26 cellular contexts compared by ENCODE assay signal in genomic region chr15:77311618-77312398, GRCh38.
DNase-seq lines count a peak whose midpoint lies in the region; ATAC-seq, FAIRE-seq and TF ChIP-seq lines count a peak whose summit lies in the region.
"Had no signal": no experiment of that assay in that cellular context is flagged by ENCODE, and none has a peak within 500 bp of the region (broad histone marks: within the 10 kb centered on the region; RNA-seq: fewer than 3 reads in every experiment).

No MANE protein-coding gene starts in this region.

- H3K4me3 Mint-ChIP-seq in Caco-2 (ENCODE audit: unreplicated experiment) = peak overlapping the region; percentile 7
- H3K4me3 Mint-ChIP-seq: neural crest cell; T-helper 1 cell treated with Interleukin-12 subunit alpha and Interleukin-12 subunit beta and Interleukin-4 antibody, amounts not matched to agents 30 μg/mL and 1 μg/mL, for 36 hours had no signal

- H3K27ac ChIP-seq in HEK293 (ENCODE audit: extremely low read depth, low read depth, low read length) (no peak overlapping the region), RWPE2 (ENCODE audit: poor library complexity, severe bottlenecking) (no peak overlapping the region), keratinocyte (ENCODE audit: control insufficient read depth, insufficient read depth, low read length) (no peak overlapping the region), tibial artery (no peak overlapping the region)
- H3K27ac ChIP-seq: body of pancreas, esophagus muscularis mucosa, lower lobe of right lung, testis had no signal

- TF ChIP-seq POLR2A in GM18505 (IDR thresholded peaks at IDR 0.05; ENCODE audit: borderline replicate concordance, extremely low read depth, insufficient read depth, insufficient read length) = no peak

- peak; percentile 75 for ATAC-seq in RWPE2 (ENCODE audit: low read depth)
- no peak for ATAC-seq in GM18505 (IDR thresholded peaks at IDR 0.05; ENCODE audit: unreplicated experiment)
- ATAC-seq: body of pancreas, lower lobe of right lung, sciatic nerve had no signal

- TF ChIP-seq CTCF in Caco-2 (IDR thresholded peaks at IDR 0.05; ENCODE audit: insufficient read depth in 1 of 2, low read depth in 1 of 2, low read length in 1 of 2, severe bottlenecking in 1 of 2, unreplicated experiment in 1 of 2) = no peak
- 0 out of 2 replicates have a peak, but pooled peaks have one; percentile 18 for TF ChIP-seq CTCF in HEK293 (tag by site-specific recombination; IDR thresholded peaks at IDR 0.05)
- no peak for TF ChIP-seq CTCF in RWPE2 (IDR thresholded peaks at IDR 0.05; ENCODE audit: poor library complexity, severe bottlenecking)
- TF ChIP-seq CTCF in keratinocyte (optimal IDR thresholded peaks at IDR 0.05 in 1 of 3, IDR thresholded peaks at IDR 0.05 in 1 of 3, conservative IDR thresholded peaks at IDR 0.05 in 1 of 3; ENCODE audit: extremely low read depth in 1 of 3, insufficient read depth in 2 of 3, low read length in 3 of 3) = no peak
- no peak for TF ChIP-seq CTCF in tibial artery (IDR thresholded peaks at IDR 0.05)

- H3K9ac ChIP-seq in keratinocyte (ENCODE audit: control insufficient read depth, extremely low read depth, insufficient read depth, low read length) = no peak overlapping the region

- no peaks in the 10 kb centered on the region for H3K27me3 Mint-ChIP-seq in Caco-2 (ENCODE audit: insufficient read depth, unreplicated experiment)

- H3K27ac Mint-ChIP-seq in Caco-2 (ENCODE audit: unreplicated experiment) = peak overlapping the region; percentile 11
- H3K27ac Mint-ChIP-seq: T-helper 1 cell treated with Interleukin-12 subunit alpha and Interleukin-12 subunit beta and Interleukin-4 antibody, amounts not matched to agents 30 μg/mL and 1 μg/mL, for 36 hours had no signal

- DNase-seq in Caco-2 = peak in 1 of 2 experiments; percentile 10
- DNase-seq in RWPE2 (ENCODE audit: low spot score) = no peak
- DNase-seq in keratinocyte (ENCODE audit: low read depth, low spot score) = no peak
- no peak for DNase-seq in activated T-cell treated with anti-CD3 and anti-CD28 coated beads, Interleukin-2, amount 50 U/mL, for 48 hours
- no peak for DNase-seq in tibial artery
- no peak for DNase-seq in HEK293T (ENCODE audit: extremely low spot score)
- DNase-seq: activated gamma-delta T cell; body of pancreas; DMS 273 treated with DMSO at 0.1 percent for 48 hours; effector memory CD4-positive, alpha-beta T cell; GDM1; kidney; lower lobe of right lung; NCI-H2081 treated with DMSO at 0.1 percent for 48 hours; NCI-H446 treated with DMSO at 0.1 percent for 48 hours; posterior cingulate gyrus; stimulated activated CD4-positive, alpha-beta T cell treated with anti-CD3 and anti-CD28 coated beads, Interleukin-4, amount 100 ng/mL, for 4 hours; stimulated activated naive CD4-positive, alpha-beta T cell treated with Interleukin-2 at 50 U/mL for 16 hours; testis had no signal

- H4K20me1 ChIP-seq in keratinocyte (ENCODE audit: control insufficient read depth, extremely low read depth, insufficient read depth, low read length) = no peaks in the 10 kb centered on the region

- H3K9me1 ChIP-seq in keratinocyte (ENCODE audit: control insufficient read depth, extremely low read depth, insufficient read depth, low read length) = no peaks in the 10 kb centered on the region

- POLR2A ChIA-PET in Caco-2 (lab: Charles Lee) (no interaction called here), HEK293 (lab: Yijun Ruan, JAX) (no interaction called here), HEK293T (lab: Yijun Ruan, JAX) (no interaction called here)

- H3K4me1 Mint-ChIP-seq in Caco-2 (ENCODE audit: low read depth, unreplicated experiment) = peaks cover 20% of the 10 kb centered on the region
- H3K4me1 Mint-ChIP-seq: neural crest cell had no signal

- no peaks in the 10 kb centered on the region for H3K36me3 Mint-ChIP-seq in Caco-2 (ENCODE audit: insufficient read depth, unreplicated experiment)

- H3K4me3 ChIP-seq in Caco-2 (ENCODE audit: low read depth, low read length) (no peak overlapping the region), HEK293 (ENCODE audit: low read depth, low read length) (no peak overlapping the region), RWPE2 (ENCODE audit: severe bottlenecking) (no peak overlapping the region), keratinocyte (ENCODE audit: control insufficient read depth in 2 of 3, extremely low read depth in 1 of 3, insufficient read depth in 2 of 3, low read depth in 1 of 3, low read length in 3 of 3) (no peak overlapping the region), tibial artery (no peak overlapping the region)
- H3K4me3 ChIP-seq: body of pancreas, esophagus muscularis mucosa, lower lobe of right lung, testis had no signal

- H3K27me3 ChIP-seq in Caco-2 (replicated peaks; ENCODE audit: control insufficient read depth, insufficient read depth, low read length) (no peaks in the 10 kb centered on the region), RWPE2 (ENCODE audit: insufficient read depth, poor library complexity, severe bottlenecking) (no peaks in the 10 kb centered on the region), keratinocyte (ENCODE audit: control insufficient read depth, extremely low read depth, insufficient read depth, low read length) (no peaks in the 10 kb centered on the region), tibial artery (no peaks in the 10 kb centered on the region)
- H3K27me3 ChIP-seq: body of pancreas, esophagus muscularis mucosa, testis had no signal

- dilution Hi-C loops in keratinocyte (cut with MboI; ENCODE audit: extremely low pct_ligation_motif_present, low sequenced_read_pairs) = no loop called here

- no peak overlapping the region for H2AFZ ChIP-seq in keratinocyte (ENCODE audit: control insufficient read depth, low read length)

- H3K79me2 ChIP-seq in keratinocyte (ENCODE audit: control insufficient read depth, insufficient read depth, low read length) = no peaks in the 10 kb centered on the region

- H3K36me3 ChIP-seq in Caco-2 (ENCODE audit: control insufficient read depth, insufficient read depth, low read length) (no peaks in the 10 kb centered on the region), HEK293 (ENCODE audit: control insufficient read depth in 2 of 2, insufficient read depth in 1 of 2, low read length in 2 of 2) (no peaks in the 10 kb centered on the region), RWPE2 (ENCODE audit: low read depth) (no peaks in the 10 kb centered on the region), keratinocyte (ENCODE audit: control insufficient read depth in 2 of 2, extremely low read depth in 1 of 2, insufficient read depth in 2 of 2, low read length in 2 of 2) (no peaks in the 10 kb centered on the region), tibial artery (no peaks in the 10 kb centered on the region)
- H3K36me3 ChIP-seq: esophagus muscularis mucosa, lower lobe of right lung had no signal

- H3K9me3 ChIP-seq in Caco-2 = no peaks in the 10 kb centered on the region
- no peaks in the 10 kb centered on the region for H3K9me3 ChIP-seq in HEK293 (ENCODE audit: control insufficient read depth, insufficient read depth, low read depth, low read length)
- H3K9me3 ChIP-seq in RWPE2 (ENCODE audit: severe bottlenecking) = no peaks in the 10 kb centered on the region
- H3K9me3 ChIP-seq in keratinocyte (ENCODE audit: control insufficient read depth, low read depth, low read length) = no peaks in the 10 kb centered on the region
- no peaks in the 10 kb centered on the region for H3K9me3 ChIP-seq in tibial artery
- H3K9me3 ChIP-seq: body of pancreas, esophagus muscularis mucosa, lower lobe of right lung, testis had no signal

- no peak for FAIRE-seq in keratinocyte (lab: Jason Lieb, UNC)
- FAIRE-seq: kidney, RCC 7860 had no signal

- no TSS peak for BruUV-seq in Caco-2 (replicated peaks; lab: Mats Ljungman, UMichigan)

- H3K4me1 ChIP-seq in Caco-2 (peaks cover 10% of the 10 kb centered on the region), HEK293 (ENCODE audit: control insufficient read depth, insufficient read depth, low read length) (peaks cover 15% of the 10 kb centered on the region), RWPE2 (ENCODE audit: insufficient read depth, poor library complexity, severe bottlenecking) (peaks cover 12% of the 10 kb centered on the region), keratinocyte (ENCODE audit: control insufficient read depth, extremely low read depth, insufficient read depth, low read length) (peaks cover 14% of the 10 kb centered on the region), tibial artery (peaks cover 0 to 9% (median 0%) of the 10 kb centered on the region in 4 donors)
- H3K4me1 ChIP-seq: body of pancreas had no signal

- CTCF ChIA-PET in Caco-2 (lab: Charles Lee) = interaction anchor here (1.0 kb wide), 1 partner anchor 231 kb away, joined by 3 read pairs; no protein-coding TSS in a partner anchor
- CTCF ChIA-PET in HEK293 (lab: Yijun Ruan, JAX) = interaction anchor here (0.8 kb wide), 1 partner anchor 204 kb away, joined by 3 read pairs; no protein-coding TSS in a partner anchor
- CTCF ChIA-PET in HEK293T (lab: Yijun Ruan, JAX) = interaction anchor here (0.7 to 1.1 kb wide), 2 partner anchors 220 to 487 kb away, joined by 3 to 9 read pairs; no protein-coding TSS in a partner anchor

- intact Hi-C loops in Caco-2 (cut with micrococcal nuclease; ENCODE audit: unreplicated experiment) (no loop called here), tibial artery (cut with DNase I; ENCODE audit: low total_unique reads) (no loop called here)

- H3K9me3 Mint-ChIP-seq in Caco-2 (ENCODE audit: unreplicated experiment) = no peaks in the 10 kb centered on the region
- H3K9me3 Mint-ChIP-seq: neural crest cell; T-helper 1 cell treated with Interleukin-12 subunit alpha and Interleukin-12 subunit beta and Interleukin-4 antibody, amounts not matched to agents 30 μg/mL and 1 μg/mL, for 36 hours had no signal

- H3K4me2 ChIP-seq in keratinocyte (ENCODE audit: control insufficient read depth, extremely low read depth, insufficient read depth, low read depth, low read length) = peak overlapping the region; percentile 10

TF ChIP-seq in HEK293, 187 proteins besides CTCF, POLR2A, EP300 and RAD21 (continues in another document):
- TF ChIP-seq ZNF391 (tag by site-specific recombination; IDR thresholded peaks at IDR 0.05; ENCODE audit: borderline replicate concordance, low read depth) = no peak
- TF ChIP-seq WT1 (tag by site-specific recombination; IDR thresholded peaks at IDR 0.05) = no peak
- TF ChIP-seq ZNF555 (tag by site-specific recombination; conservative IDR thresholded peaks at IDR 0.05) = no peak
- no peak for TF ChIP-seq SCRT2 (tag by site-specific recombination; IDR thresholded peaks at IDR 0.05)
- TF ChIP-seq ZNF184 (tag by site-specific recombination; IDR thresholded peaks at IDR 0.05) = no peak
- TF ChIP-seq ZSCAN23 (tag by site-specific recombination; IDR thresholded peaks at IDR 0.05) = no peak

TF ChIP-seq in HEK293T, 16 proteins besides CTCF, POLR2A, EP300 and RAD21:
- TF ChIP-seq BHLHE40 (IDR thresholded peaks at IDR 0.05; ENCODE audit: borderline replicate concordance) (no peak), SP1 (IDR thresholded peaks at IDR 0.05) (no peak), FOXM1 (IDR thresholded peaks at IDR 0.05; ENCODE audit: borderline replicate concordance) (no peak), L3MBTL2 (conservative IDR thresholded peaks at IDR 0.05) (no peak), HDGF (IDR thresholded peaks at IDR 0.05; ENCODE audit: borderline replicate concordance) (no peak)
